1 cellular context compared by ENCODE assay signal in the genomic region with DNA sequence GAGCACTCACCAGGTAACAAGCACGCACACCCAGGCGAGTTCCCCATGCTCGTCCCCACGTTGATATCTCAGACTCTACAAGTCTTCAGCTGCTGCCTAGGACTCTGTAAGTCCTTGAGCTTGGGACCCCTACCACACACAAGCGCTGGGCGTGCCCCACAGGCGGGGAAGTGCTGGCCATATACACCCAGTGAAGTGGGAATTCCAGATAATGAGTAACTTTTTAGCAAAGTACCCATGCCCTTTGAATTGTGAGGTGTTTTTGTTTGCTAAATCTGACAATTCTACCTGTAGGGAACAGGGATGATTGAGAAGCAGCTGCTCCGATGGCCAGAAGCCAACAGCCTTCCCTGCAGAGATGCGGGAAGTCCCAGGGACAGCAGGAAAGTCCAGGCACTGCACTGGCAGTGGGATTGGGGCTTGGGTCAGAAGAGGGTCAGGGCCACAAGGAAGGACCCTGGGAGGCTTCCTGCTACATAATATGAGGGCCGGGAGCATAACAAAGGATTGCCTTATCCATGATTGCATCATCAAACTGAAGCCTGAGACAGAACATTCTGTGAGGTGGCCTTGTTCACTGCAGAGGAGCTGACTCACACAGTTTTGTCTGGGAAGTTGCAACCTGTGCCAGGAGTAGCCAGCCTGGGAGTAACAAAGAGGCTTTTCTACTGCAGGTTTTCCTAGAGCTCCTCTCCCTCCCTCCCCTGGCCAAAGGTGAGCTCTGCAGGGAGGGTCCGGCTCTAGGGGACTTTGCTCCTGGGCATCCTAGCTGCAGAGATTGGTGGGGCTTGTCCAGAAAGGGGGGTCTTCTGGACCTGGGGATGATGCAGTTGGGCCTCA.
TF ChIP-seq lines count a peak whose summit lies in the region.

No MANE protein-coding gene starts in this region.

TF ChIP-seq in HepG2, 621 proteins besides CTCF, POLR2A, EP300 and RAD21 (continued from another document and continues in another):
- TF ChIP-seq, protein P1, sequence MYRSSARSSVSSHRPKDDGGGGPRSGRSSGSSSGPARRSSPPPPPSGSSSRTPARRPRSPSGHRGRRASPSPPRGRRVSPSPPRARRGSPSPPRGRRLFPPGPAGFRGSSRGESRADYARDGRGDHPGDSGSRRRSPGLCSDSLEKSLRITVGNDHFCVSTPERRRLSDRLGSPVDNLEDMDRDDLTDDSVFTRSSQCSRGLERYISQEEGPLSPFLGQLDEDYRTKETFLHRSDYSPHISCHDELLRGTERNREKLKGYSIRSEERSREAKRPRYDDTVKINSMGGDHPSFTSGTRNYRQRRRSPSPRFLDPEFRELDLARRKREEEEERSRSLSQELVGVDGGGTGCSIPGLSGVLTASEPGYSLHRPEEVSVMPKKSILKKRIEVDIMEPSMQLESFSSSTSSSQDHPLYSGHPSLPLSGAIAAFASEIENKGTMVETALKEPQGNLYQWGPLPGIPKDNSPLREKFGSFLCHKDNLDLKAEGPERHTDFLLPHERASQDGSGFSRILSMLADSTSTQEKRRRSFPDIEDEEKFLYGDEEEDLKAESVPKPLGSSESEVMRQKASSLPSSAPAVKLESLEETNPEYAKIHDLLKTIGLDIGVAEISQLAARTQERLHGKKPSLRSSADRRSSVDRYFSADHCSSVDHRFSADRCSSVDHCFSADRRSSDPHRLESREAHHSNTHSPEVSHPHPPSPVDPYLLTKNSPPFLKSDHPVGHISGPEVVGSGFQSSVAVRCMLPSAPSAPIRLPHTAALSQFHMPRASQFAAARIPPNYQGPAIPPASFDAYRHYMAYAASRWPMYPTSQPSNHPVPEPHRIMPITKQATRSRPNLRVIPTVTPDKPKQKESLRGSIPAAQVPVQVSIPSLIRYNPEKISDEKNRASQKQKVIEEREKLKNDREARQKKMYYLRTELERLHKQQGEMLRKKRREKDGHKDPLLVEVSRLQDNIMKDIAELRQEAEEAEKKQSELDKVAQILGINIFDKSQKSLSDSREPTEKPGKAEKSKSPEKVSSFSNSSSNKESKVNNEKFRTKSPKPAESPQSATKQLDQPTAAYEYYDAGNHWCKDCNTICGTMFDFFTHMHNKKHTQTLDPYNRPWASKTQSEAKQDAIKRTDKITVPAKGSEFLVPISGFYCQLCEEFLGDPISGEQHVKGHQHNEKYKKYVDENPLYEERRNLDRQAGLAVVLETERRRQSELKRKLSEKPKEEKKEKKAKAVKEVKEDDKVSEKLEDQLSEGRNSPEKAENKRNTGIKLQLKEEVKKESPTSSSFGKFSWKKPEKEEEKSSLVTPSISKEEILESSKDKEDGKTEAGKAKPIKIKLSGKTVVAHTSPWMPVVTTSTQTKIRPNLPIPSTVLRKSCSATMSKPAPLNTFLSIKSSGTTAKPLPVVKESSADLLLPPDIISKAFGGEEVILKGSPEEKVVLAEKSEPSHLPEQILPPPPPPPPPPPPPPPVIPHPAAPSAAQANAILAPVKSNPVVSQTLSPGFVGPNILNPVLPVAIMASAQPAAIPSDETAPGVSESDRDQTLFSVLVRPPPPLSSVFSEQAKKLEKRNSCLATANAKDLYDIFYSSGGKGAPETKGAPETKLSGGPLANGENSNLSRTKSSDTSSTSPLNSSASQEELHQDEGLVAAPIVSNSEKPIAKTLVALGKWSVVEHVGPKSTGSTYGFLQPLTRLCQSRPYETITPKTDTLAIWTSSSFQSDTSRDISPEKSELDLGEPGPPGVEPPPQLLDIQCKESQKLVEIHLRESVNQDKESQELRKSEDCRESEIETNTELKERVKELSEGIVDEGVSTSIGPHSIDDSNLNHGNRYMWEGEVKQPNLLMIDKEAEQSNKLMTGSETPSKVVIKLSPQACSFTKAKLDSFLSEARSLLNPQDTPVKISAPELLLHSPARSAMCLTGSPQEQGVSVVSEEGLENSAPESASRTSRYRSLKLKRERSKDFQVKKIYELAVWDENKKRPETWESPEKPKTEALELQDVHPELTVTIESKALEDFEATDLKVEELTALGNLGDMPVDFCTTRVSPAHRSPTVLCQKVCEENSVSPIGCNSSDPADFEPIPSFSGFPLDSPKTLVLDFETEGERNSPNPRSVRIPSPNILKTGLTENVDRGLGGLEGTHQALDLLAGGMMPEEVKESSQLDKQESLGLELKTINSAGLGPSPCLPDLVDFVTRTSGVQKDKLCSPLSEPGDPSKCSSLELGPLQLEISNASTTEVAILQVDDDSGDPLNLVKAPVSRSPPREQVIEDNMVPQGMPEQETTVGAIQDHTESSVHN (CRISPR knock-in tag; IDR thresholded peaks at IDR 0.05): no peak
- no peak for TF ChIP-seq SAFB2 (CRISPR knock-in tag; IDR thresholded peaks at IDR 0.05; ENCODE audit: borderline replicate concordance, low read depth)
- TF ChIP-seq, protein P2, sequence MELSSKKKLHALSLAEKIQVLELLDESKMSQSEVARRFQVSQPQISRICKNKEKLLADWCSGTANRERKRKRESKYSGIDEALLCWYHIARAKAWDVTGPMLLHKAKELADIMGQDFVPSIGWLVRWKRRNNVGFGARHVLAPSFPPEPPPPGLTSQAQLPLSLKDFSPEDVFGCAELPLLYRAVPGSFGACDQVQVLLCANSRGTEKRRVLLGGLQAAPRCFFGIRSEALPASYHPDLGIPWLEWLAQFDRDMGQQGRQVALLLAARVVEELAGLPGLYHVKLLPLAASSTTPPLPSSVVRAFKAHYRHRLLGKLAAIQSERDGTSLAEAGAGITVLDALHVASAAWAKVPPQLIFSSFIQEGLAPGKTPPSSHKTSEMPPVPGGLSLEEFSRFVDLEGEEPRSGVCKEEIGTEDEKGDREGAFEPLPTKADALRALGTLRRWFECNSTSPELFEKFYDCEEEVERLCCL (CRISPR knock-in tag; IDR thresholded peaks at IDR 0.05; ENCODE audit: borderline replicate concordance): no peak; the same call in 1 of the 2 replicates
- TF ChIP-seq, protein P3, sequence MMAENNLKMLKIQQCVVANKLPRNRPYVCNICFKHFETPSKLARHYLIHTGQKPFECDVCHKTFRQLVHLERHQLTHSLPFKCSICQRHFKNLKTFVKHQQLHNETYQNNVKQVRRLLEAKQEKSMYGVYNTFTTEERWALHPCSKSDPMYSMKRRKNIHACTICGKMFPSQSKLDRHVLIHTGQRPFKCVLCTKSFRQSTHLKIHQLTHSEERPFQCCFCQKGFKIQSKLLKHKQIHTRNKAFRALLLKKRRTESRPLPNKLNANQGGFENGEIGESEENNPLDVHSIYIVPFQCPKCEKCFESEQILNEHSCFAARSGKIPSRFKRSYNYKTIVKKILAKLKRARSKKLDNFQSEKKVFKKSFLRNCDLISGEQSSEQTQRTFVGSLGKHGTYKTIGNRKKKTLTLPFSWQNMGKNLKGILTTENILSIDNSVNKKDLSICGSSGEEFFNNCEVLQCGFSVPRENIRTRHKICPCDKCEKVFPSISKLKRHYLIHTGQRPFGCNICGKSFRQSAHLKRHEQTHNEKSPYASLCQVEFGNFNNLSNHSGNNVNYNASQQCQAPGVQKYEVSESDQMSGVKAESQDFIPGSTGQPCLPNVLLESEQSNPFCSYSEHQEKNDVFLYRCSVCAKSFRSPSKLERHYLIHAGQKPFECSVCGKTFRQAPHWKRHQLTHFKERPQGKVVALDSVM (CRISPR knock-in tag; IDR thresholded peaks at IDR 0.05): no peak; the same call in 1 of the 2 replicates
- no peak for TF ChIP-seq ZSCAN12 (CRISPR knock-in tag; IDR thresholded peaks at IDR 0.05)
- TF ChIP-seq, protein P4, sequence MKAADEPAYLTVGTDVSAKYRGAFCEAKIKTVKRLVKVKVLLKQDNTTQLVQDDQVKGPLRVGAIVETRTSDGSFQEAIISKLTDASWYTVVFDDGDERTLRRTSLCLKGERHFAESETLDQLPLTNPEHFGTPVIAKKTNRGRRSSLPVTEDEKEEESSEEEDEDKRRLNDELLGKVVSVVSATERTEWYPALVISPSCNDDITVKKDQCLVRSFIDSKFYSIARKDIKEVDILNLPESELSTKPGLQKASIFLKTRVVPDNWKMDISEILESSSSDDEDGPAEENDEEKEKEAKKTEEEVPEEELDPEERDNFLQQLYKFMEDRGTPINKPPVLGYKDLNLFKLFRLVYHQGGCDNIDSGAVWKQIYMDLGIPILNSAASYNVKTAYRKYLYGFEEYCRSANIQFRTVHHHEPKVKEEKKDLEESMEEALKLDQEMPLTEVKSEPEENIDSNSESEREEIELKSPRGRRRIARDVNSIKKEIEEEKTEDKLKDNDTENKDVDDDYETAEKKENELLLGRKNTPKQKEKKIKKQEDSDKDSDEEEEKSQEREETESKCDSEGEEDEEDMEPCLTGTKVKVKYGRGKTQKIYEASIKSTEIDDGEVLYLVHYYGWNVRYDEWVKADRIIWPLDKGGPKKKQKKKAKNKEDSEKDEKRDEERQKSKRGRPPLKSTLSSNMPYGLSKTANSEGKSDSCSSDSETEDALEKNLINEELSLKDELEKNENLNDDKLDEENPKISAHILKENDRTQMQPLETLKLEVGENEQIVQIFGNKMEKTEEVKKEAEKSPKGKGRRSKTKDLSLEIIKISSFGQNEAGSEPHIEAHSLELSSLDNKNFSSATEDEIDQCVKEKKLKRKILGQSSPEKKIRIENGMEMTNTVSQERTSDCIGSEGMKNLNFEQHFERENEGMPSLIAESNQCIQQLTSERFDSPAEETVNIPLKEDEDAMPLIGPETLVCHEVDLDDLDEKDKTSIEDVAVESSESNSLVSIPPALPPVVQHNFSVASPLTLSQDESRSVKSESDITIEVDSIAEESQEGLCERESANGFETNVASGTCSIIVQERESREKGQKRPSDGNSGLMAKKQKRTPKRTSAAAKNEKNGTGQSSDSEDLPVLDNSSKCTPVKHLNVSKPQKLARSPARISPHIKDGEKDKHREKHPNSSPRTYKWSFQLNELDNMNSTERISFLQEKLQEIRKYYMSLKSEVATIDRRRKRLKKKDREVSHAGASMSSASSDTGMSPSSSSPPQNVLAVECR (CRISPR knock-in tag; IDR thresholded peaks at IDR 0.05; ENCODE audit: borderline replicate concordance): peak; percentile 77
- TF ChIP-seq, protein P5, sequence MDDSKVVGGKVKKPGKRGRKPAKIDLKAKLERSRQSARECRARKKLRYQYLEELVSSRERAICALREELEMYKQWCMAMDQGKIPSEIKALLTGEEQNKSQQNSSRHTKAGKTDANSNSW (CRISPR knock-in tag; IDR thresholded peaks at IDR 0.05; ENCODE audit: borderline replicate concordance): no peak
- TF ChIP-seq ZNF550 (CRISPR knock-in tag; IDR thresholded peaks at IDR 0.05; ENCODE audit: borderline replicate concordance): no peak
- TF ChIP-seq, protein P6, sequence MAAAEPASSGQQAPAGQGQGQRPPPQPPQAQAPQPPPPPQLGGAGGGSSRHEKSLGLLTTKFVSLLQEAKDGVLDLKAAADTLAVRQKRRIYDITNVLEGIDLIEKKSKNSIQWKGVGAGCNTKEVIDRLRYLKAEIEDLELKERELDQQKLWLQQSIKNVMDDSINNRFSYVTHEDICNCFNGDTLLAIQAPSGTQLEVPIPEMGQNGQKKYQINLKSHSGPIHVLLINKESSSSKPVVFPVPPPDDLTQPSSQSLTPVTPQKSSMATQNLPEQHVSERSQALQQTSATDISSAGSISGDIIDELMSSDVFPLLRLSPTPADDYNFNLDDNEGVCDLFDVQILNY (CRISPR knock-in tag; conservative IDR thresholded peaks at IDR 0.05): no peak
- TF ChIP-seq ZNF205 (CRISPR knock-in tag; IDR thresholded peaks at IDR 0.05): peak; percentile 63
- no peak for TF ChIP-seq ZNF670 (CRISPR knock-in tag; IDR thresholded peaks at IDR 0.05; ENCODE audit: borderline replicate concordance)
- TF ChIP-seq, protein P7, sequence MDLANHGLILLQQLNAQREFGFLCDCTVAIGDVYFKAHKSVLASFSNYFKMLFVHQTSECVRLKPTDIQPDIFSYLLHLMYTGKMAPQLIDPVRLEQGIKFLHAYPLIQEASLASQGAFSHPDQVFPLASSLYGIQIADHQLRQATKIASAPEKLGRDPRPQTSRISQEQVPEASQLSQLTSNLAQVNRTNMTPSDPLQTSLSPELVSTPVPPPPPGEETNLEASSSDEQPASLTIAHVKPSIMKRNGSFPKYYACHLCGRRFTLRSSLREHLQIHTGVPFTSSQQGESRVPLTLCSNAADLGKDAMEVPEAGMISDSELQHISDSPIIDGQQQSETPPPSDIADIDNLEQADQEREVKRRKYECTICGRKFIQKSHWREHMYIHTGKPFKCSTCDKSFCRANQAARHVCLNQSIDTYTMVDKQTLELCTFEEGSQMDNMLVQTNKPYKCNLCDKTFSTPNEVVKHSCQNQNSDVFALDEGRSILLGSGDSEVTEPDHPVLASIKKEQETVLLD (CRISPR knock-in tag; IDR thresholded peaks at IDR 0.05; ENCODE audit: low read depth): 0 out of 2 replicates have a peak, but pooled peaks have one; percentile 40
- no peak for TF ChIP-seq ZKSCAN5 (CRISPR knock-in tag; IDR thresholded peaks at IDR 0.05)
- TF ChIP-seq, protein P8, sequence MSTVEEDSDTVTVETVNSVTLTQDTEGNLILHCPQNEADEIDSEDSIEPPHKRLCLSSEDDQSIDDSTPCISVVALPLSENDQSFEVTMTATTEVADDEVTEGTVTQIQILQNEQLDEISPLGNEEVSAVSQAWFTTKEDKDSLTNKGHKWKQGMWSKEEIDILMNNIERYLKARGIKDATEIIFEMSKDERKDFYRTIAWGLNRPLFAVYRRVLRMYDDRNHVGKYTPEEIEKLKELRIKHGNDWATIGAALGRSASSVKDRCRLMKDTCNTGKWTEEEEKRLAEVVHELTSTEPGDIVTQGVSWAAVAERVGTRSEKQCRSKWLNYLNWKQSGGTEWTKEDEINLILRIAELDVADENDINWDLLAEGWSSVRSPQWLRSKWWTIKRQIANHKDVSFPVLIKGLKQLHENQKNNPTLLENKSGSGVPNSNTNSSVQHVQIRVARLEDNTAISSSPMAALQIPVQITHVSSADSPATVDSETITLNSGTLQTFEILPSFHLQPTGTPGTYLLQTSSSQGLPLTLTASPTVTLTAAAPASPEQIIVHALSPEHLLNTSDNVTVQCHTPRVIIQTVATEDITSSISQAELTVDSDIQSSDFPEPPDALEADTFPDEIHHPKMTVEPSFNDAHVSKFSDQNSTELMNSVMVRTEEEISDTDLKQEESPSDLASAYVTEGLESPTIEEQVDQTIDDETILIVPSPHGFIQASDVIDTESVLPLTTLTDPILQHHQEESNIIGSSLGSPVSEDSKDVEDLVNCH (CRISPR knock-in tag; IDR thresholded peaks at IDR 0.05): no peak
- no peak for TF ChIP-seq ZNF235 (CRISPR knock-in tag; IDR thresholded peaks at IDR 0.05; ENCODE audit: borderline replicate concordance)
